12 cellular contexts compared by ENCODE assay signal in the genomic region with DNA sequence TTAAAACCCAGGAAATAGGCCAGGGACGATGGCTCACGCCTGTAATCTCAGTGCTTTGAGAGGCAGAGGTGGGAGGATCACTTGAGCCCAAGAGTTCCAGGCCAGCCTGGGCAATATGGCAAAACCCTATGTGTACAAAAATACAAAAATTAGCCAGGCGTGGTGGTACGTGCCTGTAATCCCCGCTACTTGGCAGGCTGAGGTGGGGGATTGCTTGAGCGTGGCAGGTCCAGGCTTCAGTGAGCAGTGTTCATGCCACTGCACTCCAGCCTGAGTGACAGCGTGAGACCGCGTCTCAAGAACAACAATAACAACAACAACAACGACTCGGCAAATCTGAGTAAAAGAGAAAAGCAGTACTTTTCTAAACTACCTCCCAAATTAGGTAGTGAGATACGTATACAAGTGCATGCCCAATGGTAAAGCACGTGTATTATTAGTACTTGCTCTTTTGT. TPM values are rescaled to one million over a fixed set of nuclear protein-coding genes. Genes with fewer than 3 reads are reported as not detected.
DNase-seq lines count a peak whose midpoint lies in the region; ATAC-seq and TF ChIP-seq lines count a peak whose summit lies in the region.
"Had no signal": no experiment of that assay in that cellular context is flagged by ENCODE, and none has a peak within 500 bp of the region (broad histone marks: within the 10 kb centered on the region; RNA-seq: fewer than 3 reads in every experiment).

No MANE protein-coding gene starts in this region.

- H3K4me3 Mint-ChIP-seq in activated T-cell treated with anti-CD3 and anti-CD28 coated beads, Interleukin-2, amount 50 U/mL, for 72 hours, result peak overlapping the region in 1 of 2 donors; percentile 90
- no peak overlapping the region for H3K4me3 Mint-ChIP-seq in activated T-cell treated with anti-CD3 and anti-CD28 coated beads, Interleukin-2, amount 50 U/mL, for 4 hours
- H3K4me3 Mint-ChIP-seq in H9 (no peak overlapping the region), neural progenitor cell (no peak overlapping the region)

- H3T11ph ChIP-seq in H9 (ENCODE audit: low read length), result no peak overlapping the region

- H3K79me2 ChIP-seq in H9 (ENCODE audit: insufficient read depth, low read length) (peaks cover 61% of the 10 kb centered on the region; the same call in 1 of the 2 replicates), MM.1S (ENCODE audit: low read length) (peaks cover 100% of the 10 kb centered on the region), neural progenitor cell (ENCODE audit: low read depth) (peaks cover 100% of the 10 kb centered on the region)

- no peak overlapping the region for H3K4ac ChIP-seq in H9 (ENCODE audit: low read depth, low read length)

- H3F3A ChIP-seq in MM.1S (ENCODE audit: insufficient read depth, low read length) (peaks cover 12% of the 10 kb centered on the region), neural progenitor cell (ENCODE audit: low read depth) (peaks cover 21% of the 10 kb centered on the region)

- peak overlapping the region; percentile 89 for H3K27ac Mint-ChIP-seq in activated T-cell treated with anti-CD3 and anti-CD28 coated beads, Interleukin-2, amount 50 U/mL, for 72 hours
- H3K27ac Mint-ChIP-seq in H9 (peak overlapping the region; percentile 91 to 99 (median 93); a peak in 6 of 7 replicates), neural progenitor cell (no peak overlapping the region)

- no peak for DNase-seq in activated T-cell treated with anti-CD3 and anti-CD28 coated beads, Interleukin-2, amount 50 U/mL, for 72 hours
- no peak for DNase-seq in activated T-cell treated with anti-CD3 and anti-CD28 coated beads, Interleukin-2, amount 50 U/mL, for 4 hours
- DNase-seq in H9, result no peak
- DNase-seq in MM.1S, result no peak
- DNase-seq in neural progenitor cell (ENCODE audit: low spot score), result peak; percentile 23
- DNase-seq in glomerular visceral epithelial cell (ENCODE audit: extremely low spot score), result no peak
- no peak for DNase-seq in SW480 (ENCODE audit: low spot score)
- DNase-seq in right lobe of liver, result no peak
- DNase-seq: cortex of kidney; kidney; NCI-H1105 treated with DMSO at 0.1 percent for 48 hours; stimulated activated CD4-positive, alpha-beta T cell treated with anti-CD3 and anti-CD28 coated beads, Interleukin-15, amount 100 ng/mL, for 24 hours had no signal

- H2AK5ac ChIP-seq in H9 (ENCODE audit: insufficient read length, low read length), result no peak overlapping the region

- H3K27me3 ChIP-seq in H9 (ENCODE audit: insufficient read depth, low read length), result no peaks in the 10 kb centered on the region
- H3K27me3 ChIP-seq in MM.1S (replicated peaks; ENCODE audit: insufficient read depth, low read length), result no peaks in the 10 kb centered on the region
- H3K27me3 ChIP-seq in neural progenitor cell, result no peaks in the 10 kb centered on the region
- no peaks in the 10 kb centered on the region for H3K27me3 ChIP-seq in right lobe of liver

- H3K4me3 ChIP-seq in MM.1S (ENCODE audit: low read length) (peak overlapping the region; percentile 44; the same call in 1 of the 2 replicates), neural progenitor cell (no peak overlapping the region), right lobe of liver (no peak overlapping the region)

- no peak overlapping the region for H2BK15ac ChIP-seq in H9 (ENCODE audit: low read depth, low read length)

- intact Hi-C loops in right lobe of liver (cut with DNase I), result no loop called here

- H2AFZ ChIP-seq in H9 (ENCODE audit: low read length) (no peak overlapping the region), MM.1S (ENCODE audit: low read length) (no peak overlapping the region), neural progenitor cell (replicated peaks) (no peak overlapping the region)

- H3K27me3 Mint-ChIP-seq in activated T-cell treated with anti-CD3 and anti-CD28 coated beads, Interleukin-2, amount 50 U/mL, for 72 hours (ENCODE audit: low read depth), result no peaks in the 10 kb centered on the region
- no peaks in the 10 kb centered on the region for H3K27me3 Mint-ChIP-seq in activated T-cell treated with anti-CD3 and anti-CD28 coated beads, Interleukin-2, amount 50 U/mL, for 4 hours (ENCODE audit: low read depth)
- no peaks in the 10 kb centered on the region for H3K27me3 Mint-ChIP-seq in H9 (ENCODE audit: low read depth)
- no peaks in the 10 kb centered on the region for H3K27me3 Mint-ChIP-seq in neural progenitor cell (ENCODE audit: insufficient read depth, low read depth)

- H3K4me1 ChIP-seq in H9 (ENCODE audit: insufficient read depth, low read length) (no peaks in the 10 kb centered on the region; the same call in 1 of the 2 replicates), MM.1S (ENCODE audit: low read length) (peaks cover 14% of the 10 kb centered on the region), neural progenitor cell (peaks cover 17% of the 10 kb centered on the region), right lobe of liver (peaks cover 0 to 13% (median 6%) of the 10 kb centered on the region in 4 donors)

- H2BK12ac ChIP-seq in H9 (ENCODE audit: insufficient read length, low read depth, low read length), result no peak overlapping the region

- H3K36me3 ChIP-seq in MM.1S (replicated peaks; ENCODE audit: insufficient read depth, low read length) (no peaks in the 10 kb centered on the region), neural progenitor cell (no peaks in the 10 kb centered on the region), right lobe of liver (no peaks in the 10 kb centered on the region)

- no peak overlapping the region for H4K8ac ChIP-seq in H9 (replicated peaks; ENCODE audit: insufficient read length, low read depth, low read length)

- no peak overlapping the region for H3K4me2 ChIP-seq in H9 (ENCODE audit: insufficient read depth, insufficient read length, low read length)
- peak overlapping the region; percentile 77 for H3K4me2 ChIP-seq in MM.1S (ENCODE audit: low read depth, low read length)
- peak overlapping the region; percentile 32 for H3K4me2 ChIP-seq in neural progenitor cell

- H3K9me3 Mint-ChIP-seq in activated T-cell treated with anti-CD3 and anti-CD28 coated beads, Interleukin-2, amount 50 U/mL, for 72 hours, result peaks cover 0 to 3% of the 10 kb centered on the region in 2 donors
- no peaks in the 10 kb centered on the region for H3K9me3 Mint-ChIP-seq in activated T-cell treated with anti-CD3 and anti-CD28 coated beads, Interleukin-2, amount 50 U/mL, for 4 hours
- H3K9me3 Mint-ChIP-seq in H9, result peaks cover 2 to 3% of the 10 kb centered on the region in 2 experiments; a peak in 2 of 5 replicates
- peaks cover 45% of the 10 kb centered on the region for H3K9me3 Mint-ChIP-seq in neural progenitor cell

- no peak overlapping the region for H2BK20ac ChIP-seq in H9 (ENCODE audit: low read depth, low read length, poor library complexity, severe bottlenecking)

- H3K9ac ChIP-seq in H9 (ENCODE audit: extremely low read depth, insufficient read length, low read length), result no peak overlapping the region
- no peak overlapping the region for H3K9ac ChIP-seq in MM.1S (ENCODE audit: low read length)
- H3K9ac ChIP-seq in neural progenitor cell, result no peak overlapping the region

- H3K23me2 ChIP-seq in H9 (ENCODE audit: insufficient read length, low read depth, low read length, poor library complexity, severe bottlenecking), result no peaks in the 10 kb centered on the region

- no peak overlapping the region for H3K56ac ChIP-seq in H9 (ENCODE audit: insufficient read length, low read depth, low read length)

- no peak overlapping the region for H2BK5ac ChIP-seq in H9 (ENCODE audit: insufficient read length, low read length)

- no CpG with 5 or more reads among the region's 13 CpGs for WGBS in H9 (ENCODE audit: extremely low coverage, insufficient read length, low lambda C conversion rate)
- WGBS in right lobe of liver (ENCODE audit: insufficient coverage, low coverage, low lambda C conversion rate, missing lambda C conversion rate), result 94% methylated on average over 6 of the region's 13 CpGs

- H3K23ac ChIP-seq in H9 (ENCODE audit: insufficient read length, low read depth, low read length), result no peak overlapping the region

- H3K27ac ChIP-seq in H9 (ENCODE audit: insufficient read length, low read depth, low read length), result no peak overlapping the region
- peak overlapping the region; percentile 18; the same call in 1 of the 2 replicates for H3K27ac ChIP-seq in MM.1S (ENCODE audit: low read length)
- no peak overlapping the region for H3K27ac ChIP-seq in neural progenitor cell
- H3K27ac ChIP-seq in right lobe of liver, result no peak overlapping the region

- H3K18ac ChIP-seq in H9 (ENCODE audit: insufficient read length, low read depth, low read length), result no peak overlapping the region

- no peak overlapping the region for H4K5ac ChIP-seq in H9 (ENCODE audit: insufficient read length, low read depth, low read length)

- no peak for ATAC-seq in activated T-cell treated with anti-CD3 and anti-CD28 coated beads, Interleukin-2, amount 50 U/mL, for 72 hours (replicated peaks in 1 of 2)
- ATAC-seq in activated T-cell treated with anti-CD3 and anti-CD28 coated beads, Interleukin-2, amount 50 U/mL, for 4 hours, result no peak
- ATAC-seq in right lobe of liver, result no peak

- TF ChIP-seq CTCF in H9 (conservative IDR thresholded peaks at IDR 0.05) (no peak), MM.1S (IDR thresholded peaks at IDR 0.05; ENCODE audit: low read length) (no peak), neural progenitor cell (IDR thresholded peaks at IDR 0.05) (no peak), right lobe of liver (IDR thresholded peaks at IDR 0.05) (no peak)

- no peaks in the 10 kb centered on the region for H3K9me2 ChIP-seq in MM.1S (replicated peaks; ENCODE audit: insufficient read depth, low read length)

- no peak overlapping the region for H2BK120ac ChIP-seq in H9 (ENCODE audit: low read depth, low read length, poor library complexity, severe bottlenecking)

- no peak for TF ChIP-seq POLR2A in right lobe of liver (IDR thresholded peaks at IDR 0.05)

- no peaks in the 10 kb centered on the region for H3K9me3 ChIP-seq in H9 (ENCODE audit: control insufficient read depth, low read depth, low read length)
- H3K9me3 ChIP-seq in MM.1S (replicated peaks; ENCODE audit: insufficient read depth, low read length), result no peaks in the 10 kb centered on the region
- no peaks in the 10 kb centered on the region for H3K9me3 ChIP-seq in neural progenitor cell (ENCODE audit: low read depth)
- H3K9me3 ChIP-seq in right lobe of liver, result no peaks in the 10 kb centered on the region

- H3K14ac ChIP-seq in H9 (ENCODE audit: insufficient read depth, low read length), result no peak overlapping the region

- peaks cover 4 to 15% of the 10 kb centered on the region in 2 donors for H3K36me3 Mint-ChIP-seq in activated T-cell treated with anti-CD3 and anti-CD28 coated beads, Interleukin-2, amount 50 U/mL, for 72 hours (ENCODE audit: insufficient read depth in 2 of 2)
- peaks cover 10% of the 10 kb centered on the region for H3K36me3 Mint-ChIP-seq in activated T-cell treated with anti-CD3 and anti-CD28 coated beads, Interleukin-2, amount 50 U/mL, for 4 hours (ENCODE audit: insufficient read depth)
- H3K36me3 Mint-ChIP-seq in H9 (ENCODE audit: insufficient read depth in 1 of 3, low read depth in 3 of 3) (peaks cover 9 to 23% (median 10%) of the 10 kb centered on the region in 3 experiments), neural progenitor cell (peaks cover 57% of the 10 kb centered on the region)

- no peaks in the 10 kb centered on the region for H3K79me1 ChIP-seq in H9 (ENCODE audit: insufficient read depth, low read depth, low read length, poor library complexity, severe bottlenecking)

- no peak overlapping the region for H4K91ac ChIP-seq in H9 (ENCODE audit: insufficient read length, low read depth, low read length)

- peaks cover 72% of the 10 kb centered on the region for H3K4me1 Mint-ChIP-seq in activated T-cell treated with anti-CD3 and anti-CD28 coated beads, Interleukin-2, amount 50 U/mL, for 72 hours (ENCODE audit: low read depth)
- H3K4me1 Mint-ChIP-seq in activated T-cell treated with anti-CD3 and anti-CD28 coated beads, Interleukin-2, amount 50 U/mL, for 4 hours (ENCODE audit: low read depth), result peaks cover 75% of the 10 kb centered on the region
- H3K4me1 Mint-ChIP-seq in H9 (peaks cover 49 to 50% of the 10 kb centered on the region in 2 experiments), neural progenitor cell (no peaks in the 10 kb centered on the region)

- H4K20me1 ChIP-seq in H9 (ENCODE audit: control insufficient read depth, insufficient read depth, insufficient read length) (no peaks in the 10 kb centered on the region), MM.1S (ENCODE audit: insufficient read depth, low read length) (peaks cover 43% of the 10 kb centered on the region), neural progenitor cell (ENCODE audit: low read depth) (peaks cover 41% of the 10 kb centered on the region)

RNA-seq across cellular contexts. Expression of gene NDUFC1, which starts 13.0 kb away (rescaled TPM):
- total RNA-seq in activated T-cell treated with anti-CD3 and anti-CD28 coated beads, Interleukin-2, amount 50 U/mL, for 72 hours, result 10 to 100 TPM; 28.5 to 30.4 TPM
- total RNA-seq in activated T-cell treated with anti-CD3 and anti-CD28 coated beads, Interleukin-2, amount 50 U/mL, for 4 hours, result 10 to 100 TPM; 46.4 to 51.9 (median 51.6) TPM
- 56.2 and 59.1 TPM in 2 replicates for total RNA-seq in H9 (2021)
- 27.0 and 40.6 TPM in 2 replicates for total RNA-seq in neural progenitor cell (ENCODE audit: low replicate concordance)
- 10 to 100 TPM; 24.7 to 41.0 (median 32.1) TPM for total RNA-seq in right lobe of liver

RNA-seq across cellular contexts. Expression of gene NAA15, which starts 13.9 kb away (rescaled TPM):
- total RNA-seq in activated T-cell treated with anti-CD3 and anti-CD28 coated beads, Interleukin-2, amount 50 U/mL, for 72 hours, result 10 to 100 TPM; 56.0 to 71.9 TPM
- total RNA-seq in activated T-cell treated with anti-CD3 and anti-CD28 coated beads, Interleukin-2, amount 50 U/mL, for 4 hours, result 100 to 1,000 TPM; 137 to 149 (median 144) TPM
- total RNA-seq in H9 (2021) (115 TPM in 2 replicates), neural progenitor cell (ENCODE audit: low replicate concordance) (47.2 and 69.0 TPM in 2 replicates), right lobe of liver (10 to 100 TPM; 13.3 to 19.8 (median 16.5) TPM)

RNA-seq across cellular contexts. Expression of gene MGARP, which starts 35.2 kb away (rescaled TPM):
- not detected for total RNA-seq in activated T-cell treated with anti-CD3 and anti-CD28 coated beads, Interleukin-2, amount 50 U/mL, for 72 hours
- under 1 TPM in 1 of 3 donors, not detected in 2; 0.23 TPM for total RNA-seq in activated T-cell treated with anti-CD3 and anti-CD28 coated beads, Interleukin-2, amount 50 U/mL, for 4 hours
- total RNA-seq in H9 (2021) (4.0 and 4.3 TPM in 2 replicates), neural progenitor cell (ENCODE audit: low replicate concordance) (2.5 and 5.1 TPM in 2 replicates), right lobe of liver (under 1 TPM in 2 of 6 experiments, not detected in 4; 0.20 to 0.43 TPM)
